ENCODE assay signal across 2 cellular contexts in the genomic region with DNA sequence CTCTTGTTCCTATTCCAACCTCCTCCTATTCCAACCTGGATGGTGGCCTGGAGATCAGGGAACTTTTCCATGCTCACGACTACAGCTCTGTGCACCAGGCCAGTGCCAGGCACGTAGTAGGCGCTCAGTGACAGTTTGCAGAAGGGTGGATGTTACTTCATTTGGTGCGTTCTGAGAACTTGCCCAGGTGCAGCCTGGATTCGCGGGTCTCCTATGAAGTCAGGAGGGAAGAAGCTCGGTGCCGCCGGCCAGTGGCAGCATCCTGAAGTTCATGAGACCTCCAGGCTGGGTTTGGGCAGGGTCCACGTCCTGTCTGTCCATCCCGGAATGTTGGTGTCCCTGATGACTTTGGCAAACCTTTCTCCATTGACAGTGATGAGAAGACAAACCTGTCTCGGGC.
TF ChIP-seq lines count a peak whose summit lies in the region.

No MANE protein-coding gene starts in this region.

TF ChIP-seq in GM23338, 12 proteins besides CTCF, POLR2A, EP300 and RAD21 (continued from another document):
- TF ChIP-seq, protein P1, sequence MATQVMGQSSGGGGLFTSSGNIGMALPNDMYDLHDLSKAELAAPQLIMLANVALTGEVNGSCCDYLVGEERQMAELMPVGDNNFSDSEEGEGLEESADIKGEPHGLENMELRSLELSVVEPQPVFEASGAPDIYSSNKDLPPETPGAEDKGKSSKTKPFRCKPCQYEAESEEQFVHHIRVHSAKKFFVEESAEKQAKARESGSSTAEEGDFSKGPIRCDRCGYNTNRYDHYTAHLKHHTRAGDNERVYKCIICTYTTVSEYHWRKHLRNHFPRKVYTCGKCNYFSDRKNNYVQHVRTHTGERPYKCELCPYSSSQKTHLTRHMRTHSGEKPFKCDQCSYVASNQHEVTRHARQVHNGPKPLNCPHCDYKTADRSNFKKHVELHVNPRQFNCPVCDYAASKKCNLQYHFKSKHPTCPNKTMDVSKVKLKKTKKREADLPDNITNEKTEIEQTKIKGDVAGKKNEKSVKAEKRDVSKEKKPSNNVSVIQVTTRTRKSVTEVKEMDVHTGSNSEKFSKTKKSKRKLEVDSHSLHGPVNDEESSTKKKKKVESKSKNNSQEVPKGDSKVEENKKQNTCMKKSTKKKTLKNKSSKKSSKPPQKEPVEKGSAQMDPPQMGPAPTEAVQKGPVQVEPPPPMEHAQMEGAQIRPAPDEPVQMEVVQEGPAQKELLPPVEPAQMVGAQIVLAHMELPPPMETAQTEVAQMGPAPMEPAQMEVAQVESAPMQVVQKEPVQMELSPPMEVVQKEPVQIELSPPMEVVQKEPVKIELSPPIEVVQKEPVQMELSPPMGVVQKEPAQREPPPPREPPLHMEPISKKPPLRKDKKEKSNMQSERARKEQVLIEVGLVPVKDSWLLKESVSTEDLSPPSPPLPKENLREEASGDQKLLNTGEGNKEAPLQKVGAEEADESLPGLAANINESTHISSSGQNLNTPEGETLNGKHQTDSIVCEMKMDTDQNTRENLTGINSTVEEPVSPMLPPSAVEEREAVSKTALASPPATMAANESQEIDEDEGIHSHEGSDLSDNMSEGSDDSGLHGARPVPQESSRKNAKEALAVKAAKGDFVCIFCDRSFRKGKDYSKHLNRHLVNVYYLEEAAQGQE (IDR thresholded peaks at IDR 0.05; ENCODE audit: unreplicated experiment), result no peak
- TF ChIP-seq ZNF462 (CRISPR knock-in tag; IDR thresholded peaks at IDR 0.05) (no peak), ETS1 (IDR thresholded peaks at IDR 0.05) (no peak)

TF ChIP-seq in WTC11, 78 proteins besides CTCF, POLR2A, EP300 and RAD21 (continued from another document):
- TF ChIP-seq, protein P2, sequence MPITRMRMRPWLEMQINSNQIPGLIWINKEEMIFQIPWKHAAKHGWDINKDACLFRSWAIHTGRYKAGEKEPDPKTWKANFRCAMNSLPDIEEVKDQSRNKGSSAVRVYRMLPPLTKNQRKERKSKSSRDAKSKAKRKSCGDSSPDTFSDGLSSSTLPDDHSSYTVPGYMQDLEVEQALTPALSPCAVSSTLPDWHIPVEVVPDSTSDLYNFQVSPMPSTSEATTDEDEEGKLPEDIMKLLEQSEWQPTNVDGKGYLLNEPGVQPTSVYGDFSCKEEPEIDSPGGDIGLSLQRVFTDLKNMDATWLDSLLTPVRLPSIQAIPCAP (CRISPR knock-in tag; IDR thresholded peaks at IDR 0.05), result no peak
- TF ChIP-seq JUN (CRISPR knock-in tag; IDR thresholded peaks at IDR 0.05), result no peak
- no peak for TF ChIP-seq STAT6 (CRISPR knock-in tag; conservative IDR thresholded peaks at IDR 0.05; ENCODE audit: low read depth)
- TF ChIP-seq JAZF1 (CRISPR knock-in tag; IDR thresholded peaks at IDR 0.05), result no peak
- TF ChIP-seq SP1 (CRISPR knock-in tag; conservative IDR thresholded peaks at IDR 0.05), result no peak
- TF ChIP-seq, protein P3, sequence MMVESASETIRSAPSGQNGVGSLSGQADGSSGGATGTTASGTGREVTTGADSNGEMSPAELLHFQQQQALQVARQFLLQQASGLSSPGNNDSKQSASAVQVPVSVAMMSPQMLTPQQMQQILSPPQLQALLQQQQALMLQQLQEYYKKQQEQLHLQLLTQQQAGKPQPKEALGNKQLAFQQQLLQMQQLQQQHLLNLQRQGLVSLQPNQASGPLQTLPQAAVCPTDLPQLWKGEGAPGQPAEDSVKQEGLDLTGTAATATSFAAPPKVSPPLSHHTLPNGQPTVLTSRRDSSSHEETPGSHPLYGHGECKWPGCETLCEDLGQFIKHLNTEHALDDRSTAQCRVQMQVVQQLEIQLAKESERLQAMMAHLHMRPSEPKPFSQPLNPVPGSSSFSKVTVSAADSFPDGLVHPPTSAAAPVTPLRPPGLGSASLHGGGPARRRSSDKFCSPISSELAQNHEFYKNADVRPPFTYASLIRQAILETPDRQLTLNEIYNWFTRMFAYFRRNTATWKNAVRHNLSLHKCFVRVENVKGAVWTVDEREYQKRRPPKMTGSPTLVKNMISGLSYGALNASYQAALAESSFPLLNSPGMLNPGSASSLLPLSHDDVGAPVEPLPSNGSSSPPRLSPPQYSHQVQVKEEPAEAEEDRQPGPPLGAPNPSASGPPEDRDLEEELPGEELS (CRISPR knock-in tag; IDR thresholded peaks at IDR 0.05), result no peak
